In genomic region chr6:113875470-113875869, GRCh38 we compare ENCODE assay signal across 1 cellular context.
TF ChIP-seq lines count a peak whose summit lies in the region.

No MANE protein-coding gene starts in this region.

TF ChIP-seq in SK-N-SH, 30 proteins besides CTCF, POLR2A, EP300 and RAD21 (continued from another document):
- TF ChIP-seq REST (IDR thresholded peaks at IDR 0.05; ENCODE audit: low read depth, low read length) (no peak), EZH2phosphoT487 (IDR thresholded peaks at IDR 0.05; ENCODE audit: borderline replicate concordance, low read depth) (no peak), FOSL2 (IDR thresholded peaks at IDR 0.05; ENCODE audit: borderline replicate concordance, low read depth) (peak; percentile 47; the same call in 1 of the 2 replicates)
